8 cellular contexts compared by ENCODE assay signal in the genomic region with DNA sequence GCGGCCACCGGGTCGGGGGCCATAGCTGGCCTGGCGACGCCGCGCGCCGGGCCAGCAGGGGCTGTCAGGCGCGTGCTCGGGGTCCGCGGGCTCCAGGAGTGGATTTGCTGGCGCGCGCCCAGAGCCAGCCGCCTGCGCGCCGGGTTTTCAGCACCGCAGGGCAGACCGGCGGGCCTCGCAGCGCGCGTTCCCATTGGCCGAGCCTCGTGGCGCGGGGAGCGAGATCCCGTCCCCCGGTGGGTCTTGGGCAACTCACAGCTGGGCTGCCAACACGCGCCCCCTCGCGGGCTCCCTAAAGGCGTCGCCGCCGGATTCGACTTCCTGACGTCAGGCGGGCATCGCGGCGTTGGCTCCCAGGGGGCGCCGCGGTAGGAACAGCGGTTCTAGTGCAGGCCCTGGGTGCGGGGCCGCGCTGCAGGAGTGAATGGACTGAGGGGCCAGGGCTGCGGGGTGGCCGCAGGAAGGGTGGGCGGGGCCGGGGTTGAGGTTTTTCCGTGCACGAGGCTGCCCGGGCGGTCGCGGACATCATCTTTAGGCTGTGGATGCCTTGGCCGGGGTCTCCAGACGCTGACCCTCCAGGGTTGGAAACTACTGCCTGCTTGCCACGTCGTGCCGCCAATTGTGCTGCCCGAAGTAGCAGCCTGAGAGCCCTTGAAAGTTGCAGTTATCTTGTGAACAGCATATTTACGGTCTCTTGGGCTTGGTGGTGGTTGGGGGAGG.
DNase-seq lines count a peak whose midpoint lies in the region; ATAC-seq and TF ChIP-seq lines count a peak whose summit lies in the region.

A gene (minus strand): TSS at position 268 of the 720 bp plus-strand sequence. CDS start 74 bp downstream, at position 194.

- DNase-seq in ACHN (peak; percentile 96), NCI-H446 (lab: John Stamatoyannopoulos, UW) (peak; percentile 95 to 98), choroid plexus epithelial cell (ENCODE audit: low read depth) (peak; percentile 93), kidney glomerular epithelial cell (lab: John Stamatoyannopoulos, UW) (peak; percentile 80)
- DNase-seq in activated CD4-positive, alpha-beta T cell treated with anti-CD3 and anti-CD28 coated beads for 24 hours (ENCODE audit: low read depth in 2 of 2) = peak; percentile 47 to 75
- peak; percentile 27 to 64 for DNase-seq in stimulated activated CD4-positive, alpha-beta T cell treated with anti-CD3 and anti-CD28 coated beads, Interleukin-15, amount 100 ng/mL, for 1 hour (ENCODE audit: low read depth in 1 of 2, low spot score in 1 of 2)

- H3K4me3 ChIP-seq in choroid plexus epithelial cell (ENCODE audit: low read depth, low read length) = peak within 1 kb of the TSS; percentile 86

- ATAC-seq in GM18867 (IDR thresholded peaks at IDR 0.05; ENCODE audit: unreplicated experiment) = peak; percentile 46
- ATAC-seq in HG03196 (IDR thresholded peaks at IDR 0.05; ENCODE audit: unreplicated experiment) = peak; percentile 48

- in situ Hi-C loops in ACHN (cut with HindIII; ENCODE audit: low pct_ligation_motif_present, low pct_unique_long_range_greater_than_20kb, low sequenced_read_pairs) = no loop called here

- TF ChIP-seq CTCF in choroid plexus epithelial cell (conservative IDR thresholded peaks at IDR 0.05; ENCODE audit: low read depth, low read length) = peak; percentile 49

Comparison
In these comparisons a context has a peak if more than half of its experiments do, and no peak if none do; other contexts are left out.
1. Peak in every context shown above with its lines: DNase-seq, ATAC-seq and H3K4me3 ChIP-seq.
2. DNase-seq: peak in every context shown above with its lines; median percentile 96 in NCI-H446; 96 in ACHN; 93 in choroid plexus epithelial cell; 80 in kidney glomerular epithelial cell; 61 in activated CD4-positive, alpha-beta T cell treated with anti-CD3 and anti-CD28 coated beads for 24 hours; 46 in stimulated activated CD4-positive, alpha-beta T cell treated with anti-CD3 and anti-CD28 coated beads, Interleukin-15, amount 100 ng/mL, for 1 hour.